In genomic region chr1:8027748-8028631, GRCh38 we compare ENCODE assay signal across 9 cellular contexts. TPM values are rescaled to one million over a fixed set of nuclear protein-coding genes. Genes with fewer than 3 reads are reported as not detected.
DNase-seq lines count a peak whose midpoint lies in the region; ATAC-seq and TF ChIP-seq lines count a peak whose summit lies in the region.
"Had no signal": no experiment of that assay in that cellular context is flagged by ENCODE, and none has a peak within 500 bp of the region (broad histone marks: within the 10 kb centered on the region; RNA-seq: fewer than 3 reads in every experiment).

No MANE protein-coding gene starts in this region.

- H3K9me2 ChIP-seq in GM23338 (ENCODE audit: insufficient read depth) (no peaks in the 10 kb centered on the region), hepatocyte (replicated peaks; ENCODE audit: insufficient read depth) (no peaks in the 10 kb centered on the region)

- peaks cover 19% of the 10 kb centered on the region for H3K27me3 Mint-ChIP-seq in GM23338 (ENCODE audit: insufficient read depth, low read depth, poor library complexity)
- peaks cover 14% of the 10 kb centered on the region for H3K27me3 Mint-ChIP-seq in T-helper 17 cell

- peaks cover 46% of the 10 kb centered on the region for H3K4me1 ChIP-seq in GM23338 (ENCODE audit: insufficient read depth)
- peaks cover 36% of the 10 kb centered on the region for H3K4me1 ChIP-seq in hepatocyte (ENCODE audit: insufficient read depth)
- peaks cover 31% of the 10 kb centered on the region for H3K4me1 ChIP-seq in suprapubic skin

- H3K36me3 ChIP-seq in GM23338 (ENCODE audit: insufficient read depth) (no peaks in the 10 kb centered on the region), hepatocyte (replicated peaks; ENCODE audit: insufficient read depth, low read depth) (no peaks in the 10 kb centered on the region), suprapubic skin (no peaks in the 10 kb centered on the region)

- H2AFZ ChIP-seq in GM23338 (no peak overlapping the region), hepatocyte (no peak overlapping the region)

- H3K4me2 ChIP-seq in GM23338: peak overlapping the region; percentile 94
- H3K4me2 ChIP-seq in hepatocyte: peak overlapping the region; percentile 84

- H3K4me1 Mint-ChIP-seq in GM23338 (peaks cover 36% of the 10 kb centered on the region), T-helper 17 cell (peaks cover 11% of the 10 kb centered on the region)

- H3K27ac Mint-ChIP-seq in GM23338 (no peak overlapping the region), T-helper 17 cell (peak overlapping the region; percentile 85)
- H3K27ac Mint-ChIP-seq: activated T-helper 2 cell treated with anti-CD3 and anti-CD28 coated beads, Interferon-gamma antibody, Interleukin-2, Interleukin-4, amounts not matched to agents 10 μg/mL and 5 μg/mL and 100 μg/mL, durations not matched to agents 14 hours and 24 hours and 36 hours had no signal

- ATAC-seq in GM23338 (no peak), T-helper 17 cell (no peak), HG03571 (IDR thresholded peaks at IDR 0.05; ENCODE audit: unreplicated experiment) (no peak)

- H3K79me2 ChIP-seq in GM23338 (replicated peaks; ENCODE audit: insufficient read depth) (peaks cover 28% of the 10 kb centered on the region), hepatocyte (peaks cover 34% of the 10 kb centered on the region)

- TF ChIP-seq CTCF in GM23338 (conservative IDR thresholded peaks at IDR 0.05; ENCODE audit: low read depth in 2 of 2) (no peak), hepatocyte (IDR thresholded peaks at IDR 0.05; ENCODE audit: poor library complexity) (no peak), suprapubic skin (IDR thresholded peaks at IDR 0.05) (no peak)

- TF ChIP-seq POLR2A in suprapubic skin (IDR thresholded peaks at IDR 0.05): no peak

- no peak for TF ChIP-seq EP300 in suprapubic skin (IDR thresholded peaks at IDR 0.05)

- 28% methylated on average over 8 of the region's 8 CpGs for WGBS in hepatocyte (ENCODE audit: low lambda C conversion rate, missing lambda C conversion rate)
- WGBS in suprapubic skin: 37% methylated on average over 8 of the region's 8 CpGs

- H3K4me3 ChIP-seq in GM23338: no peak overlapping the region
- no peak overlapping the region for H3K4me3 ChIP-seq in hepatocyte
- H3K4me3 ChIP-seq in suprapubic skin: no peak overlapping the region

- H3K27ac ChIP-seq in GM23338 (ENCODE audit: low read depth) (peak overlapping the region; percentile 58), hepatocyte (peak overlapping the region; percentile 97), suprapubic skin (peak overlapping the region; percentile 96)

- H3K9me3 ChIP-seq in T-helper 17 cell (ENCODE audit: control insufficient read depth, low read length, poor library complexity, severe bottlenecking) (no peaks in the 10 kb centered on the region), hepatocyte (ENCODE audit: low read depth) (no peaks in the 10 kb centered on the region), suprapubic skin (no peaks in the 10 kb centered on the region)

- H3K4me3 Mint-ChIP-seq in GM23338 (no peak overlapping the region), T-helper 17 cell (no peak overlapping the region)

- H3F3A ChIP-seq in GM23338 (replicated peaks; ENCODE audit: low read depth): no peaks in the 10 kb centered on the region; the same call in 1 of the 2 replicates

- DNase-seq in GM23338 (ENCODE audit: low spot score): no peak
- no peak for DNase-seq in T-helper 17 cell
- no peak for DNase-seq in hepatocyte (ENCODE audit: low spot score)
- DNase-seq in suprapubic skin (ENCODE audit: low spot score in 2 of 2): no peak
- DNase-seq in NCI-H2227 treated with DMSO at 0.1 percent for 48 hours (lab: John Stamatoyannopoulos, UW): no peak
- no peak for DNase-seq in pons (ENCODE audit: low spot score)
- DNase-seq: NCI-H2029 had no signal

- H4K20me1 ChIP-seq in GM23338 (replicated peaks; ENCODE audit: insufficient read depth) (peaks cover 22% of the 10 kb centered on the region), hepatocyte (ENCODE audit: insufficient read depth, poor library complexity, severe bottlenecking) (peaks cover 26% of the 10 kb centered on the region)

- H3K36me3 Mint-ChIP-seq in GM23338 (ENCODE audit: low read depth) (peaks cover 5% of the 10 kb centered on the region; the same call in 2 of the 3 replicates), T-helper 17 cell (ENCODE audit: low read depth) (peaks cover 4% of the 10 kb centered on the region)

- H3K9me3 Mint-ChIP-seq in GM23338: peaks cover 4% of the 10 kb centered on the region; the same call in 1 of the 3 replicates
- H3K9me3 Mint-ChIP-seq: activated T-helper 2 cell treated with anti-CD3 and anti-CD28 coated beads, Interferon-gamma antibody, Interleukin-2, Interleukin-4, amounts not matched to agents 10 μg/mL and 5 μg/mL and 100 μg/mL, durations not matched to agents 14 hours and 24 hours and 36 hours had no signal

- no peaks in the 10 kb centered on the region for H3K27me3 ChIP-seq in GM23338 (ENCODE audit: insufficient read depth)
- H3K27me3 ChIP-seq in hepatocyte: no peaks in the 10 kb centered on the region
- H3K27me3 ChIP-seq in suprapubic skin: no peaks in the 10 kb centered on the region

TF ChIP-seq in GM23338, 12 proteins besides CTCF, POLR2A, EP300 and RAD21 (continues in another document):
- no peak for TF ChIP-seq REST (IDR thresholded peaks at IDR 0.05; ENCODE audit: unreplicated experiment)
- TF ChIP-seq ZNF114 (CRISPR knock-in tag; IDR thresholded peaks at IDR 0.05): no peak
- no peak for TF ChIP-seq POLR2AphosphoS5 (IDR thresholded peaks at IDR 0.05; ENCODE audit: low read depth)
- TF ChIP-seq ZNF331 (CRISPR knock-in tag; IDR thresholded peaks at IDR 0.05; ENCODE audit: low read depth): no peak
- no peak for TF ChIP-seq CREB1 (CRISPR knock-in tag; IDR thresholded peaks at IDR 0.05; ENCODE audit: low read depth)
- TF ChIP-seq EZH2phosphoT487 (IDR thresholded peaks at IDR 0.05; ENCODE audit: unreplicated experiment): no peak
- TF ChIP-seq STAT1 (IDR thresholded peaks at IDR 0.05; ENCODE audit: unreplicated experiment): no peak
- TF ChIP-seq NANOG (IDR thresholded peaks at IDR 0.05; ENCODE audit: borderline replicate concordance): no peak
- no peak for TF ChIP-seq EZH2 (IDR thresholded peaks at IDR 0.05; ENCODE audit: low read depth, unreplicated experiment)
- no peak for TF ChIP-seq JUNB (IDR thresholded peaks at IDR 0.05; ENCODE audit: unreplicated experiment)
- TF ChIP-seq ETS1 (IDR thresholded peaks at IDR 0.05): no peak

RNA-seq across cellular contexts. Expression of gene ERRFI1, which starts 1.9 kb away (rescaled TPM):
- total RNA-seq in GM23338 (2014; rRNA removed; shearing (Covaris generic)): 51.3 and 59.8 TPM in 2 replicates
- polyA plus RNA-seq in GM23338 (2016; fragmentation: Nextera tagmentation; extraction: Ambion mirVana) (19.7 and 22.9 TPM in 2 replicates), hepatocyte (123 and 139 TPM in 2 replicates)
- total RNA-seq in T-helper 17 cell (1 to 10 TPM; 1.1 to 1.8 TPM), hepatocyte (154 and 163 TPM in 2 replicates), suprapubic skin (100 to 1,000 TPM; 128 to 312 (median 262) TPM)

Comparison
In these comparisons a context has a peak if more than half of its experiments do, and no peak if none do; other contexts are left out.
1. RNA of gene ERRFI1, which starts 1.9 kb away (total RNA-seq): 128 to 312 TPM in suprapubic skin, 154 to 163 TPM in hepatocyte and 51.3 to 59.8 TPM in GM23338; 1.1 to 1.8 TPM in T-helper 17 cell; every median in the first group is over 10 times any median in the second.
2. Peak in every context shown above with its lines, with median percentiles within 50 percentile points of each other: H3K27ac ChIP-seq.